Comparison of ENCODE assay signal across 9 cellular contexts in the genomic region with DNA sequence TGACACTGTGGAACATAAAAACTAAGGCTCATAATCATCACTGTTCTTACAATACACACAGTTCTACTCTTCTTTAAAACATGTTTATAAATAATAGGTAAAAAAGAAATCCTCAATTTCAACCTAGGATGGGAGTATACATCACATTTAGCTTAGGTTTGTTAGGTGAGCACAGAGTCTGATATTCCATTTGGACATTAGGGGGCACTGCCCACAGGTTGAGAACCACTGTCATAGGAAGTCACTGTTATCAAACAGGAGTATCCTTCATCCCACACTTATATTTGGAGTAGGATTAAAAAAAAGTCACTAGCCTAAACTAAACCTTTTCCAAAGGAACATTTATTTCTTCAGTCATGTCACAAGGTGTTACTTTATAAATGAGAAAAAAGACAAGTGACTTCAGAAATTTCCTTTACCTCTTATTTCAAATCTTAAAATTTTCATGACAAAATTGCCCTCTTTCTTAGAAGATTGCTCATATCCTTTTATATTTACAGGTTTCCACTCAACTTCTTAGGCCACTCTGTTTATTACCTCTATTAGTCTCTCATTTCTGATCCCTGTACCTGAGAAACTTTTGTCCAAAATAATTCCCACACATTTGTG.
DNase-seq lines count a peak whose midpoint lies in the region; ATAC-seq and TF ChIP-seq lines count a peak whose summit lies in the region.
"Had no signal": no experiment of that assay in that cellular context is flagged by ENCODE, and none has a peak within 500 bp of the region (broad histone marks: within the 10 kb centered on the region; RNA-seq: fewer than 3 reads in every experiment).

No MANE protein-coding gene starts in this region.

- H3K4me1 Mint-ChIP-seq in neural crest cell: peaks cover 3% of the 10 kb centered on the region
- H3K4me1 Mint-ChIP-seq in natural killer cell treated with Interleukin-12 subunit alpha and Interleukin-12 subunit beta and Interleukin-15 and Interleukin-18, amount 100 ng/mL, for 72 hours (ENCODE audit: low read depth in 2 of 2): peaks cover 0 to 3% of the 10 kb centered on the region in 2 donors
- no peaks in the 10 kb centered on the region for H3K4me1 Mint-ChIP-seq in activated T-cell treated with anti-CD3 and anti-CD28 coated beads, Interleukin-2, amount 50 U/mL, for 72 hours (ENCODE audit: low read depth)
- no peaks in the 10 kb centered on the region for H3K4me1 Mint-ChIP-seq in activated CD8-positive, alpha-beta memory T cell treated with anti-CD3 and anti-CD28 coated beads, Interleukin-2, amount 10 ng/mL, durations not matched to agents 7 days and 5 days
- H3K4me1 Mint-ChIP-seq: activated naive CD8-positive, alpha-beta T cell treated with anti-CD3 and anti-CD28 coated beads, Interleukin-2, amount 10 ng/mL, durations not matched to agents 7 days and 5 days had no signal

- ATAC-seq in GM18909 (IDR thresholded peaks at IDR 0.05; ENCODE audit: poor library complexity, unreplicated experiment): peak; percentile 87
- peak; percentile 94 for ATAC-seq in HG03460 (IDR thresholded peaks at IDR 0.05; ENCODE audit: unreplicated experiment)
- no peak for ATAC-seq in natural killer cell treated with Interleukin-12 subunit alpha and Interleukin-12 subunit beta and Interleukin-15 and Interleukin-18, amount 100 ng/mL, for 72 hours
- no peak for ATAC-seq in activated T-cell treated with anti-CD3 and anti-CD28 coated beads, Interleukin-2, amount 50 U/mL, for 72 hours (replicated peaks in 1 of 2)
- no peak for ATAC-seq in activated CD8-positive, alpha-beta memory T cell treated with anti-CD3 and anti-CD28 coated beads, Interleukin-2, amount 10 ng/mL, durations not matched to agents 7 days and 5 days

- H3K9me3 Mint-ChIP-seq in neural crest cell: peaks cover 7% of the 10 kb centered on the region
- H3K9me3 Mint-ChIP-seq in natural killer cell treated with Interleukin-12 subunit alpha and Interleukin-12 subunit beta and Interleukin-15 and Interleukin-18, amount 100 ng/mL, for 72 hours: peaks cover 13% of the 10 kb centered on the region
- peaks cover 1 to 6% of the 10 kb centered on the region in 2 donors for H3K9me3 Mint-ChIP-seq in activated T-cell treated with anti-CD3 and anti-CD28 coated beads, Interleukin-2, amount 50 U/mL, for 72 hours
- H3K9me3 Mint-ChIP-seq in activated CD8-positive, alpha-beta memory T cell treated with anti-CD3 and anti-CD28 coated beads, Interleukin-2, amount 10 ng/mL, durations not matched to agents 7 days and 5 days (ENCODE audit: low read depth): peaks cover 4% of the 10 kb centered on the region

- in situ Hi-C loops in astrocyte of the spinal cord (cut with HindIII; ENCODE audit: low sequenced_read_pairs): no loop called here

- CTCF ChIA-PET in activated CD8-positive, alpha-beta memory T cell treated with anti-CD3 and anti-CD28 coated beads, Interleukin-2, amount 10 ng/mL, durations not matched to agents 7 days and 5 days (lab: Charles Lee): no interaction called here

- DNase-seq in AG08395 (ENCODE audit: low spot score) (peak; percentile 15), astrocyte of the spinal cord (ENCODE audit: low read depth, low spot score) (no peak), neural crest cell (ENCODE audit: low read depth, low spot score) (no peak)
- no peak for DNase-seq in natural killer cell treated with Interleukin-12 subunit alpha and Interleukin-12 subunit beta and Interleukin-15 and Interleukin-18, amount 100 ng/mL, for 72 hours (ENCODE audit: low spot score)
- DNase-seq in activated T-cell treated with anti-CD3 and anti-CD28 coated beads, Interleukin-2, amount 50 U/mL, for 72 hours: no peak
- no peak for DNase-seq in activated CD8-positive, alpha-beta memory T cell treated with anti-CD3 and anti-CD28 coated beads, Interleukin-2, amount 10 ng/mL, durations not matched to agents 7 days and 5 days
- DNase-seq: activated naive CD8-positive, alpha-beta T cell treated with anti-CD3 and anti-CD28 coated beads, Interleukin-2, amount 10 ng/mL, durations not matched to agents 7 days and 5 days had no signal

- H3K36me3 Mint-ChIP-seq in neural crest cell (ENCODE audit: low read depth): peaks cover 6% of the 10 kb centered on the region
- peaks cover 13% of the 10 kb centered on the region for H3K36me3 Mint-ChIP-seq in natural killer cell treated with Interleukin-12 subunit alpha and Interleukin-12 subunit beta and Interleukin-15 and Interleukin-18, amount 100 ng/mL, for 72 hours
- peaks cover 6 to 7% of the 10 kb centered on the region in 2 donors for H3K36me3 Mint-ChIP-seq in activated T-cell treated with anti-CD3 and anti-CD28 coated beads, Interleukin-2, amount 50 U/mL, for 72 hours (ENCODE audit: insufficient read depth in 2 of 2)
- no peaks in the 10 kb centered on the region for H3K36me3 Mint-ChIP-seq in activated CD8-positive, alpha-beta memory T cell treated with anti-CD3 and anti-CD28 coated beads, Interleukin-2, amount 10 ng/mL, durations not matched to agents 7 days and 5 days
- H3K36me3 Mint-ChIP-seq: activated naive CD8-positive, alpha-beta T cell treated with anti-CD3 and anti-CD28 coated beads, Interleukin-2, amount 10 ng/mL, durations not matched to agents 7 days and 5 days had no signal

- no peak overlapping the region for H3K27ac Mint-ChIP-seq in neural crest cell (ENCODE audit: unreplicated experiment)
- no peak overlapping the region for H3K27ac Mint-ChIP-seq in natural killer cell treated with Interleukin-12 subunit alpha and Interleukin-12 subunit beta and Interleukin-15 and Interleukin-18, amount 100 ng/mL, for 72 hours
- H3K27ac Mint-ChIP-seq in activated T-cell treated with anti-CD3 and anti-CD28 coated beads, Interleukin-2, amount 50 U/mL, for 72 hours: no peak overlapping the region
- no peak overlapping the region for H3K27ac Mint-ChIP-seq in activated CD8-positive, alpha-beta memory T cell treated with anti-CD3 and anti-CD28 coated beads, Interleukin-2, amount 10 ng/mL, durations not matched to agents 7 days and 5 days
- H3K27ac Mint-ChIP-seq: activated naive CD8-positive, alpha-beta T cell treated with anti-CD3 and anti-CD28 coated beads, Interleukin-2, amount 10 ng/mL, durations not matched to agents 7 days and 5 days had no signal

- no peaks in the 10 kb centered on the region for H3K27me3 Mint-ChIP-seq in neural crest cell (ENCODE audit: low read depth)
- no peaks in the 10 kb centered on the region for H3K27me3 Mint-ChIP-seq in natural killer cell treated with Interleukin-12 subunit alpha and Interleukin-12 subunit beta and Interleukin-15 and Interleukin-18, amount 100 ng/mL, for 72 hours
- H3K27me3 Mint-ChIP-seq in activated T-cell treated with anti-CD3 and anti-CD28 coated beads, Interleukin-2, amount 50 U/mL, for 72 hours (ENCODE audit: low read depth): no peaks in the 10 kb centered on the region
- no peaks in the 10 kb centered on the region for H3K27me3 Mint-ChIP-seq in activated CD8-positive, alpha-beta memory T cell treated with anti-CD3 and anti-CD28 coated beads, Interleukin-2, amount 10 ng/mL, durations not matched to agents 7 days and 5 days
- H3K27me3 Mint-ChIP-seq: activated naive CD8-positive, alpha-beta T cell treated with anti-CD3 and anti-CD28 coated beads, Interleukin-2, amount 10 ng/mL, durations not matched to agents 7 days and 5 days had no signal

- no peak overlapping the region for H3K4me3 ChIP-seq in astrocyte of the spinal cord (ENCODE audit: low read depth, low read length)

- no peak overlapping the region for H3K4me3 Mint-ChIP-seq in neural crest cell
- H3K4me3 Mint-ChIP-seq in natural killer cell treated with Interleukin-12 subunit alpha and Interleukin-12 subunit beta and Interleukin-15 and Interleukin-18, amount 100 ng/mL, for 72 hours: no peak overlapping the region
- H3K4me3 Mint-ChIP-seq in activated T-cell treated with anti-CD3 and anti-CD28 coated beads, Interleukin-2, amount 50 U/mL, for 72 hours: no peak overlapping the region
- no peak overlapping the region for H3K4me3 Mint-ChIP-seq in activated CD8-positive, alpha-beta memory T cell treated with anti-CD3 and anti-CD28 coated beads, Interleukin-2, amount 10 ng/mL, durations not matched to agents 7 days and 5 days
- H3K4me3 Mint-ChIP-seq: activated naive CD8-positive, alpha-beta T cell treated with anti-CD3 and anti-CD28 coated beads, Interleukin-2, amount 10 ng/mL, durations not matched to agents 7 days and 5 days had no signal

- TF ChIP-seq CTCF in astrocyte of the spinal cord (IDR thresholded peaks at IDR 0.05; ENCODE audit: low read depth, low read length) (peak; percentile 59), neural crest cell (conservative IDR thresholded peaks at IDR 0.05) (peak; percentile 66)

Comparison
In these comparisons a context has a peak if more than half of its experiments do, and no peak if none do; other contexts are left out.
1. ATAC-seq: peak in GM18909 (single experiment) and HG03460 (single experiment); none in natural killer cell treated with Interleukin-12 subunit alpha and Interleukin-12 subunit beta and Interleukin-15 and Interleukin-18, amount 100 ng/mL, for 72 hours (0 of 2), activated T-cell treated with anti-CD3 and anti-CD28 coated beads, Interleukin-2, amount 50 U/mL, for 72 hours (0 of 2) and activated CD8-positive, alpha-beta memory T cell treated with anti-CD3 and anti-CD28 coated beads, Interleukin-2, amount 10 ng/mL, durations not matched to agents 7 days and 5 days (single experiment).